20 cellular contexts compared by ENCODE assay signal in genomic region chr16:13950821-13951547, GRCh38. TPM values are rescaled to one million over a fixed set of nuclear protein-coding genes. Genes with fewer than 3 reads are reported as not detected.
DNase-seq lines count a peak whose midpoint lies in the region; ATAC-seq, FAIRE-seq and TF ChIP-seq lines count a peak whose summit lies in the region.
"Had no signal": no experiment of that assay in that cellular context is flagged by ENCODE, and none has a peak within 500 bp of the region (broad histone marks: within the 10 kb centered on the region; RNA-seq: fewer than 3 reads in every experiment).

No MANE protein-coding gene starts in this region.

- no peaks in the 10 kb centered on the region; the same call in 1 of the 2 replicates for H3K9me3 ChIP-seq in OCI-LY3 (ENCODE audit: insufficient read depth, low read length)
- no peaks in the 10 kb centered on the region for H3K9me3 ChIP-seq in uterus
- H3K9me3 ChIP-seq: BLaER1 treated with 17β-estradiol and CSF1 and Interleukin-3, amounts not matched to agents 10 nM and 100 nM; SJSA1 had no signal

- TF ChIP-seq CTCF in OCI-LY3 (IDR thresholded peaks at IDR 0.05; ENCODE audit: low read depth, low read length) (no peak), fibroblast of villous mesenchyme (IDR thresholded peaks at IDR 0.05; ENCODE audit: insufficient read depth, low read depth, low read length) (no peak), uterus (IDR thresholded peaks at IDR 0.05) (no peak), GM13977 (IDR thresholded peaks at IDR 0.05; ENCODE audit: extremely low read depth, insufficient read depth, missing control alignments) (no peak)

- H3K4me1 ChIP-seq in OCI-LY3 (ENCODE audit: low read length) (peaks cover 33% of the 10 kb centered on the region), uterus (no peaks in the 10 kb centered on the region)

- no peaks in the 10 kb centered on the region for H3K27me3 ChIP-seq in OCI-LY3 (ENCODE audit: low read depth, low read length)
- no peaks in the 10 kb centered on the region for H3K27me3 ChIP-seq in uterus
- H3K27me3 ChIP-seq: BLaER1 treated with 17β-estradiol and CSF1 and Interleukin-3, amounts not matched to agents 10 nM and 100 nM; SJSA1 had no signal

- DNase-seq in fibroblast of villous mesenchyme (ENCODE audit: low read depth) (peak; percentile 8), uterus (no peak), GM13977 (ENCODE audit: low spot score) (no peak)
- no peak for DNase-seq in stimulated activated CD4-positive, alpha-beta T cell treated with anti-CD3 and anti-CD28 coated beads, Interleukin-4, amount 100 ng/mL, for 24 hours
- DNase-seq: CD8-positive, alpha-beta memory T cell; GF-D8; H7; KBM-7; MM.1S; NCI-H1092; NCI-H1436; NCI-H187 treated with DMSO at 0.1 percent for 48 hours; NCI-H510A treated with DMSO at 0.1 percent for 48 hours; NCI-H748 treated with DMSO at 0.1 percent for 48 hours had no signal

- TF ChIP-seq POLR2A in uterus (IDR thresholded peaks at IDR 0.05) = no peak

- H3K27ac ChIP-seq in OCI-LY3 (ENCODE audit: low read length) = 0 out of 2 replicates have a peak overlapping the region, but pooled peaks have one; percentile 9
- peak overlapping the region; percentile 5 to 12 for H3K27ac ChIP-seq in uterus
- H3K27ac ChIP-seq: BLaER1 treated with 17β-estradiol and CSF1 and Interleukin-3, amounts not matched to agents 10 nM and 100 nM; SJSA1 had no signal

- intact Hi-C loops in uterus (cut with DNase I; ENCODE audit: low total_unique reads) = no loop called here

- ATAC-seq in GM18519 (IDR thresholded peaks at IDR 0.05; ENCODE audit: low FRiP score, unreplicated experiment) = no peak
- ATAC-seq: Right ventricle myocardium inferior had no signal

- no peaks in the 10 kb centered on the region for H4K20me1 ChIP-seq in OCI-LY3 (ENCODE audit: insufficient read depth, low read length)
- H4K20me1 ChIP-seq: BLaER1 treated with 17β-estradiol and CSF1 and Interleukin-3, amounts not matched to agents 10 nM and 100 nM had no signal

- peak overlapping the region; percentile 15; the same call in 1 of the 2 replicates for H3K4me3 ChIP-seq in OCI-LY3 (ENCODE audit: low read length)
- no peak overlapping the region for H3K4me3 ChIP-seq in fibroblast of villous mesenchyme (ENCODE audit: low read depth, low read length)
- no peak overlapping the region for H3K4me3 ChIP-seq in uterus
- H3K4me3 ChIP-seq: BLaER1 treated with 17β-estradiol and CSF1 and Interleukin-3, amounts not matched to agents 10 nM and 100 nM; SJSA1 had no signal

- no peak overlapping the region for H3K9ac ChIP-seq in OCI-LY3 (ENCODE audit: low read length)
- H3K9ac ChIP-seq: BLaER1 treated with 17β-estradiol and CSF1 and Interleukin-3, amounts not matched to agents 10 nM and 100 nM had no signal

- H3K79me2 ChIP-seq in OCI-LY3 (ENCODE audit: low read length) = no peaks in the 10 kb centered on the region

- peak; percentile 60 for FAIRE-seq in G401.6 (lab: Jason Lieb, UNC)

- H2AFZ ChIP-seq in OCI-LY3 (ENCODE audit: low read depth, low read length) = no peak overlapping the region

- in situ Hi-C loops in GM13977 (cut with MboI; ENCODE audit: low pct_unique_long_range_greater_than_20kb, low sequenced_read_pairs, unreplicated experiment) = no loop called here

- H3K36me3 ChIP-seq in OCI-LY3 (replicated peaks; ENCODE audit: low read depth, low read length) = peaks cover 17% of the 10 kb centered on the region
- H3K36me3 ChIP-seq in uterus = no peaks in the 10 kb centered on the region

- H3K4me2 ChIP-seq in OCI-LY3 (ENCODE audit: low read length) = peak overlapping the region; percentile 44

RNA-seq across cellular contexts. Expression of gene ERCC4, which starts 31.0 kb away (rescaled TPM):
- total RNA-seq in fibroblast of villous mesenchyme = 10.3 and 13.4 TPM in 2 replicates
- 10 to 100 TPM in 2 of 4 donors, 1 to 10 TPM in 2; 5.3 to 22.6 (median 15.9) TPM for total RNA-seq in uterus
